ENCODE assay signal across 8 cellular contexts in genomic region chr6:37029249-37029959, GRCh38. TPM values are rescaled to one million over a fixed set of nuclear protein-coding genes. Genes with fewer than 3 reads are reported as not detected.
DNase-seq lines count a peak whose midpoint lies in the region; ATAC-seq and TF ChIP-seq lines count a peak whose summit lies in the region.

No MANE protein-coding gene starts in this region.

- peaks cover 84% of the 10 kb centered on the region for H3K4me1 Mint-ChIP-seq in activated CD8-positive, alpha-beta T cell treated with anti-CD3 and anti-CD28 coated beads, Interleukin-2, amount 10 ng/mL, durations not matched to agents 7 days and 5 days (ENCODE audit: low read depth)
- H3K4me1 Mint-ChIP-seq in naive thymus-derived CD8-positive, alpha-beta T cell: peaks cover 7 to 36% (median 23%) of the 10 kb centered on the region in 4 donors

- WGBS in esophagus squamous epithelium, 2 donors: 66 to 72% methylated on average over 4 of the region's 4 CpGs

- POLR2A ChIA-PET in activated CD8-positive, alpha-beta T cell treated with anti-CD3 and anti-CD28 coated beads, Interleukin-2, amount 10 ng/mL, durations not matched to agents 7 days and 5 days (lab: Charles Lee): interaction anchor here (0.6 to 15.0 kb wide), 6 partner anchors 14 to 180 kb away, joined by 3 to 330 read pairs (median 8); partner anchors contain the start of gene PIM1
- POLR2A ChIA-PET in naive thymus-derived CD8-positive, alpha-beta T cell (lab: Charles Lee): interaction anchor here (0.5 to 13.8 kb wide), 7 partner anchors 16 to 229 kb away, joined by 3 to 205 read pairs (median 3); partner anchors contain the start of genes PIM1, TBC1D22B and TMEM217

- peak overlapping the region; percentile 75 for H3K27ac Mint-ChIP-seq in activated CD8-positive, alpha-beta T cell treated with anti-CD3 and anti-CD28 coated beads, Interleukin-2, amount 10 ng/mL, durations not matched to agents 7 days and 5 days
- H3K27ac Mint-ChIP-seq in naive thymus-derived CD8-positive, alpha-beta T cell: peak overlapping the region in 6 of 10 donors; percentile 10 to 88 (median 50)

- no peak overlapping the region for H3K4me3 Mint-ChIP-seq in activated CD8-positive, alpha-beta T cell treated with anti-CD3 and anti-CD28 coated beads, Interleukin-2, amount 10 ng/mL, durations not matched to agents 7 days and 5 days
- H3K4me3 Mint-ChIP-seq in naive thymus-derived CD8-positive, alpha-beta T cell: no peak overlapping the region

- no peaks in the 10 kb centered on the region for H3K27me3 ChIP-seq in esophagus squamous epithelium

- H3K4me3 ChIP-seq in AG09309 (ENCODE audit: control insufficient read depth, low read depth, low read length) (no peak overlapping the region), GM12875 (ENCODE audit: low read depth, low read length) (no peak overlapping the region), esophagus squamous epithelium (no peak overlapping the region)

- no peaks in the 10 kb centered on the region for H3K27me3 Mint-ChIP-seq in activated CD8-positive, alpha-beta T cell treated with anti-CD3 and anti-CD28 coated beads, Interleukin-2, amount 10 ng/mL, durations not matched to agents 7 days and 5 days (ENCODE audit: low read depth)
- no peaks in the 10 kb centered on the region for H3K27me3 Mint-ChIP-seq in naive thymus-derived CD8-positive, alpha-beta T cell

- H3K4me1 ChIP-seq in esophagus squamous epithelium: peaks cover 8 to 39% (median 13%) of the 10 kb centered on the region in 3 donors

- H3K9me3 ChIP-seq in esophagus squamous epithelium: peaks cover 0 to 7% (median 0%) of the 10 kb centered on the region in 3 donors

- TF ChIP-seq POLR2A in esophagus squamous epithelium (IDR thresholded peaks at IDR 0.05): no peak

- ATAC-seq in activated CD8-positive, alpha-beta T cell treated with anti-CD3 and anti-CD28 coated beads, Interleukin-2, amount 10 ng/mL, durations not matched to agents 7 days and 5 days: peak; percentile 62
- peak; percentile 50 to 68 for ATAC-seq in naive thymus-derived CD8-positive, alpha-beta T cell
- no peak for ATAC-seq in GM21576 (IDR thresholded peaks at IDR 0.05; ENCODE audit: unreplicated experiment)
- ATAC-seq in HG03571 (IDR thresholded peaks at IDR 0.05; ENCODE audit: unreplicated experiment): no peak

- DNase-seq in AG09309 (ENCODE audit: low read depth) (peak; percentile 40), NCI-H460 (ENCODE audit: extremely low read depth, low read depth) (peak; percentile 49), esophagus squamous epithelium (lab: John Stamatoyannopoulos, UW) (no peak)
- DNase-seq in activated CD8-positive, alpha-beta T cell treated with anti-CD3 and anti-CD28 coated beads, Interleukin-2, amount 10 ng/mL, durations not matched to agents 7 days and 5 days: peak; percentile 64
- peak in 5 of 10 donors; percentile 31 to 68 (median 40) for DNase-seq in naive thymus-derived CD8-positive, alpha-beta T cell

- intact Hi-C loops in esophagus squamous epithelium (cut with DNase I): loop anchor here (10.0 kb wide), 1 partner anchor 145 kb away; the partner anchor contains the start of gene PIM1

- peaks cover 38% of the 10 kb centered on the region for H3K36me3 Mint-ChIP-seq in activated CD8-positive, alpha-beta T cell treated with anti-CD3 and anti-CD28 coated beads, Interleukin-2, amount 10 ng/mL, durations not matched to agents 7 days and 5 days (ENCODE audit: low read depth)
- H3K36me3 Mint-ChIP-seq in naive thymus-derived CD8-positive, alpha-beta T cell: no peaks in the 10 kb centered on the region

- peaks cover 4% of the 10 kb centered on the region for H3K9me3 Mint-ChIP-seq in activated CD8-positive, alpha-beta T cell treated with anti-CD3 and anti-CD28 coated beads, Interleukin-2, amount 10 ng/mL, durations not matched to agents 7 days and 5 days (ENCODE audit: insufficient read depth)
- H3K9me3 Mint-ChIP-seq in naive thymus-derived CD8-positive, alpha-beta T cell: peaks cover 0 to 1% (median 0%) of the 10 kb centered on the region in 9 donors

- TF ChIP-seq CTCF in AG09309 (IDR thresholded peaks at IDR 0.05; ENCODE audit: control insufficient read depth, insufficient read depth, low read depth, low read length, missing control alignments) (peak; percentile 81), GM12875 (IDR thresholded peaks at IDR 0.05; ENCODE audit: borderline replicate concordance, insufficient read depth, low read depth, low read length) (peak; percentile 67), esophagus squamous epithelium (IDR thresholded peaks at IDR 0.05) (peak; percentile 46 to 69 (median 65))

- peak overlapping the region in 3 of 4 donors; percentile 44 to 63 (median 53) for H3K27ac ChIP-seq in esophagus squamous epithelium

- H3K36me3 ChIP-seq in esophagus squamous epithelium: no peaks in the 10 kb centered on the region

- CTCF ChIA-PET in activated CD8-positive, alpha-beta T cell treated with anti-CD3 and anti-CD28 coated beads, Interleukin-2, amount 10 ng/mL, durations not matched to agents 7 days and 5 days (lab: Charles Lee): interaction anchor here (0.7 to 20.0 kb wide), 24 partner anchors 10 to 390 kb away, joined by 3 to 584 read pairs (median 5); partner anchors contain the start of genes C6orf89, PIM1, TBC1D22B and TMEM217

RNA-seq across cellular contexts. Expression of gene FGD2, which starts 23.9 kb away (rescaled TPM):
- 0.10 TPM in 1 of 2 replicates, not detected in the other for total RNA-seq in NCI-H460 (2014; rRNA removed; shearing (Covaris generic))
- polyA plus RNA-seq in NCI-H460 (2014; cell fraction: nucleus; rRNA removed): 0.57 TPM in 1 of 2 replicates, not detected in the other
- total RNA-seq in activated CD8-positive, alpha-beta T cell treated with anti-CD3 and anti-CD28 coated beads, Interleukin-2, amount 10 ng/mL, durations not matched to agents 7 days and 5 days: 10 to 100 TPM; 10.1 to 12.1 TPM
- 10 to 100 TPM in 1 of 4 donors, 1 to 10 TPM in 3; 2.6 to 13.4 (median 5.3) TPM for total RNA-seq in esophagus squamous epithelium
- 1 to 10 TPM; 7.2 to 7.4 TPM for total RNA-seq in naive thymus-derived CD8-positive, alpha-beta T cell
- polyA plus RNA-seq in naive thymus-derived CD8-positive, alpha-beta T cell: under 1 TPM in 1 of 3 donors, not detected in 2; 0.25 TPM

RNA-seq across cellular contexts. Expression of gene MTCH1, which starts 43.4 kb away (rescaled TPM):
- 191 and 198 TPM in 2 replicates for total RNA-seq in NCI-H460 (2014; rRNA removed; shearing (Covaris generic))
- 240 and 343 TPM in 2 replicates for polyA plus RNA-seq in NCI-H460 (2014; cell fraction: nucleus; rRNA removed)
- total RNA-seq in activated CD8-positive, alpha-beta T cell treated with anti-CD3 and anti-CD28 coated beads, Interleukin-2, amount 10 ng/mL, durations not matched to agents 7 days and 5 days: 100 to 1,000 TPM; 117 to 122 TPM
- total RNA-seq in esophagus squamous epithelium: 100 to 1,000 TPM; 101 to 153 (median 111) TPM
- 100 to 1,000 TPM; 137 to 143 TPM for total RNA-seq in naive thymus-derived CD8-positive, alpha-beta T cell
- polyA plus RNA-seq in naive thymus-derived CD8-positive, alpha-beta T cell: 10 to 100 TPM; 63.2 to 78.3 (median 74.8) TPM

Comparison
In these comparisons a context has a peak if more than half of its experiments do, and no peak if none do; other contexts are left out.
1. ATAC-seq: peak in activated CD8-positive, alpha-beta T cell treated with anti-CD3 and anti-CD28 coated beads, Interleukin-2, amount 10 ng/mL, durations not matched to agents 7 days and 5 days (single experiment) and naive thymus-derived CD8-positive, alpha-beta T cell (2 of 2); none in GM21576 (single experiment) and HG03571 (single experiment).
2. Peak in every context shown above with its lines, with median percentiles within 50 percentile points of each other: CTCF ChIP-seq.